In the genomic region with DNA sequence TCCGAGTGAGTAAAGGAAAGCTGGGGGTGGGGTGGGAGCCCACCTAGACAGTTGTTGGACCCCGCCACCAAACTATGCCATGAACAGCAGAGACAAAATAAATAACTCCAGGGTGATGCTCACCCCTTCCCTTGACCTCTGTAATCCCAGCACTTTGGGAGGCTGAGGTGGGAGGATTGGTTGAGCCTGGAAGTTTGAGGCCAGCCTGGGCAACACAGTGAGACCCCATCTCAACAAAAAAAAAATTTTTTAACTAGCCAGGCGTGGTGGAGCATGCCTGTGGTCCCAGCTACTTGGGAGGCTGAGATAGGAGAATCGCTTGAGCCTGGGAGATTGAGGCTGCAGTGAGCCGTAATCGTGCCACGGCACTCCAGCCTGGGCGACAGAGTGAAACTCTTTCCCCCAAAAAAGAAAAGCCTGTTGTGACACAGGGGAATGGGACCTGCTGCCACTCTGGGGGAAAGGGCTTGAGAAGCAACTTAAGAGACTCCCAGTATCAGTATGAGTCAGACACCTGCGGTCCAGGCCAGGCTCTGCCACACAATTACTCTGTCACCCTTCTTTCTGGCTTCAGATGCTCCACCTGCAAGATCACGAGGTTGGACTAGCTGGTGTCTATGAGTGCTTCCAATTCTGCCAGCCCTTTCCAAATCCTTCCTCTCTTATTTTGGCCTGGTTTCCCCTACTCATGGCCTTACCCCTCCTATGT, we compare ENCODE assay signal across 1 cellular context.
TF ChIP-seq lines count a peak whose summit lies in the region.

No MANE protein-coding gene starts in this region.

TF ChIP-seq in GM12878, 131 proteins besides CTCF, POLR2A, EP300 and RAD21 (continues in another document):
- TF ChIP-seq BACH1 (IDR thresholded peaks at IDR 0.05; ENCODE audit: borderline replicate concordance) = no peak
- TF ChIP-seq SREBF2 (IDR thresholded peaks at IDR 0.05; ENCODE audit: low read length) = no peak
- no peak for TF ChIP-seq YY1 (IDR thresholded peaks at IDR 0.05; ENCODE audit: low read depth, low read length)
- TF ChIP-seq CREM (IDR thresholded peaks at IDR 0.05; ENCODE audit: low read depth) = no peak
- no peak for TF ChIP-seq STAT1 (conservative IDR thresholded peaks at IDR 0.05)
- peak; percentile 61 for TF ChIP-seq MEF2B (IDR thresholded peaks at IDR 0.05; ENCODE audit: partially characterized antibody, poor library complexity, severe bottlenecking)
- TF ChIP-seq, protein P1, sequence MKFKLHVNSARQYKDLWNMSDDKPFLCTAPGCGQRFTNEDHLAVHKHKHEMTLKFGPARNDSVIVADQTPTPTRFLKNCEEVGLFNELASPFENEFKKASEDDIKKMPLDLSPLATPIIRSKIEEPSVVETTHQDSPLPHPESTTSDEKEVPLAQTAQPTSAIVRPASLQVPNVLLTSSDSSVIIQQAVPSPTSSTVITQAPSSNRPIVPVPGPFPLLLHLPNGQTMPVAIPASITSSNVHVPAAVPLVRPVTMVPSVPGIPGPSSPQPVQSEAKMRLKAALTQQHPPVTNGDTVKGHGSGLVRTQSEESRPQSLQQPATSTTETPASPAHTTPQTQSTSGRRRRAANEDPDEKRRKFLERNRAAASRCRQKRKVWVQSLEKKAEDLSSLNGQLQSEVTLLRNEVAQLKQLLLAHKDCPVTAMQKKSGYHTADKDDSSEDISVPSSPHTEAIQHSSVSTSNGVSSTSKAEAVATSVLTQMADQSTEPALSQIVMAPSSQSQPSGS (IDR thresholded peaks at IDR 0.05; ENCODE audit: low read length) = no peak
- no peak for TF ChIP-seq ESRRA (IDR thresholded peaks at IDR 0.05; ENCODE audit: low read length)
- TF ChIP-seq ETV6 (conservative IDR thresholded peaks at IDR 0.05 in 1 of 2, IDR thresholded peaks at IDR 0.05 in 1 of 2; ENCODE audit: borderline replicate concordance in 1 of 2, low read depth in 1 of 2) = no peak
- TF ChIP-seq, protein P2, sequence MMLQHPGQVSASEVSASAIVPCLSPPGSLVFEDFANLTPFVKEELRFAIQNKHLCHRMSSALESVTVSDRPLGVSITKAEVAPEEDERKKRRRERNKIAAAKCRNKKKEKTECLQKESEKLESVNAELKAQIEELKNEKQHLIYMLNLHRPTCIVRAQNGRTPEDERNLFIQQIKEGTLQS (IDR thresholded peaks at IDR 0.05; ENCODE audit: borderline replicate concordance, extremely low read depth, low read depth, low read length) = no peak
- peak; percentile 73 for TF ChIP-seq MTA2 (IDR thresholded peaks at IDR 0.05; ENCODE audit: low read depth)
- no peak for TF ChIP-seq BMI1 (IDR thresholded peaks at IDR 0.05; ENCODE audit: borderline replicate concordance)
- no peak for TF ChIP-seq STAT3 (IDR thresholded peaks at IDR 0.05; ENCODE audit: low read depth, low read length)
- TF ChIP-seq, protein P3, sequence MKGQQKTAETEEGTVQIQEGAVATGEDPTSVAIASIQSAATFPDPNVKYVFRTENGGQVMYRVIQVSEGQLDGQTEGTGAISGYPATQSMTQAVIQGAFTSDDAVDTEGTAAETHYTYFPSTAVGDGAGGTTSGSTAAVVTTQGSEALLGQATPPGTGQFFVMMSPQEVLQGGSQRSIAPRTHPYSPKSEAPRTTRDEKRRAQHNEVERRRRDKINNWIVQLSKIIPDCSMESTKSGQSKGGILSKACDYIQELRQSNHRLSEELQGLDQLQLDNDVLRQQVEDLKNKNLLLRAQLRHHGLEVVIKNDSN (IDR thresholded peaks at IDR 0.05; ENCODE audit: borderline replicate concordance, extremely low read length, insufficient read depth, low read depth, low read length) = no peak
- TF ChIP-seq CHD2 (IDR thresholded peaks at IDR 0.05; ENCODE audit: borderline replicate concordance, low read depth, low read length) = no peak
- TF ChIP-seq HDAC6 (IDR thresholded peaks at IDR 0.05; ENCODE audit: unreplicated experiment) = no peak
- TF ChIP-seq CHD1 (IDR thresholded peaks at IDR 0.05; ENCODE audit: low read depth, low read length) = no peak
- TF ChIP-seq SMAD5 (IDR thresholded peaks at IDR 0.05; ENCODE audit: low read depth) = no peak
- no peak for TF ChIP-seq CHD4 (IDR thresholded peaks at IDR 0.05)
- peak; percentile 92 for TF ChIP-seq IKZF1 (conservative IDR thresholded peaks at IDR 0.05)
- no peak for TF ChIP-seq ZZZ3 (IDR thresholded peaks at IDR 0.05; ENCODE audit: control insufficient read depth, insufficient read length, low read depth)
- peak; percentile 46; the same call in 1 of the 2 replicates for TF ChIP-seq ATF7 (IDR thresholded peaks at IDR 0.05; ENCODE audit: low read depth)
- TF ChIP-seq RELA (IDR thresholded peaks at IDR 0.05; ENCODE audit: borderline replicate concordance, partially characterized antibody) = no peak
- TF ChIP-seq POLR2AphosphoS5 (IDR thresholded peaks at IDR 0.05; ENCODE audit: low read length) = no peak
- TF ChIP-seq, protein P4, sequence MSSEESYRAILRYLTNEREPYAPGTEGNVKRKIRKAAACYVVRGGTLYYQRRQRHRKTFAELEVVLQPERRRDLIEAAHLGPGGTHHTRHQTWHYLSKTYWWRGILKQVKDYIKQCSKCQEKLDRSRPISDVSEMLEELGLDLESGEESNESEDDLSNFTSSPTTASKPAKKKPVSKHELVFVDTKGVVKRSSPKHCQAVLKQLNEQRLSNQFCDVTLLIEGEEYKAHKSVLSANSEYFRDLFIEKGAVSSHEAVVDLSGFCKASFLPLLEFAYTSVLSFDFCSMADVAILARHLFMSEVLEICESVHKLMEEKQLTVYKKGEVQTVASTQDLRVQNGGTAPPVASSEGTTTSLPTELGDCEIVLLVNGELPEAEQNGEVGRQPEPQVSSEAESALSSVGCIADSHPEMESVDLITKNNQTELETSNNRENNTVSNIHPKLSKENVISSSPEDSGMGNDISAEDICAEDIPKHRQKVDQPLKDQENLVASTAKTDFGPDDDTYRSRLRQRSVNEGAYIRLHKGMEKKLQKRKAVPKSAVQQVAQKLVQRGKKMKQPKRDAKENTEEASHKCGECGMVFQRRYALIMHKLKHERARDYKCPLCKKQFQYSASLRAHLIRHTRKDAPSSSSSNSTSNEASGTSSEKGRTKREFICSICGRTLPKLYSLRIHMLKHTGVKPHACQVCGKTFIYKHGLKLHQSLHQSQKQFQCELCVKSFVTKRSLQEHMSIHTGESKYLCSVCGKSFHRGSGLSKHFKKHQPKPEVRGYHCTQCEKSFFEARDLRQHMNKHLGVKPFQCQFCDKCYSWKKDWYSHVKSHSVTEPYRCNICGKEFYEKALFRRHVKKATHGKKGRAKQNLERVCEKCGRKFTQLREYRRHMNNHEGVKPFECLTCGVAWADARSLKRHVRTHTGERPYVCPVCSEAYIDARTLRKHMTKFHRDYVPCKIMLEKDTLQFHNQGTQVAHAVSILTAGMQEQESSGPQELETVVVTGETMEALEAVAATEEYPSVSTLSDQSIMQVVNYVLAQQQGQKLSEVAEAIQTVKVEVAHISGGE (CRISPR knock-in tag; IDR thresholded peaks at IDR 0.05) = no peak
- TF ChIP-seq, protein P5, sequence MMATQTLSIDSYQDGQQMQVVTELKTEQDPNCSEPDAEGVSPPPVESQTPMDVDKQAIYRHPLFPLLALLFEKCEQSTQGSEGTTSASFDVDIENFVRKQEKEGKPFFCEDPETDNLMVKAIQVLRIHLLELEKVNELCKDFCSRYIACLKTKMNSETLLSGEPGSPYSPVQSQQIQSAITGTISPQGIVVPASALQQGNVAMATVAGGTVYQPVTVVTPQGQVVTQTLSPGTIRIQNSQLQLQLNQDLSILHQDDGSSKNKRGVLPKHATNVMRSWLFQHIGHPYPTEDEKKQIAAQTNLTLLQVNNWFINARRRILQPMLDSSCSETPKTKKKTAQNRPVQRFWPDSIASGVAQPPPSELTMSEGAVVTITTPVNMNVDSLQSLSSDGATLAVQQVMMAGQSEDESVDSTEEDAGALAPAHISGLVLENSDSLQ (IDR thresholded peaks at IDR 0.05) = peak; percentile 62; the same call in 1 of the 2 replicates
- TF ChIP-seq ZNF217 (IDR thresholded peaks at IDR 0.05) = peak; percentile 59; the same call in 1 of the 2 replicates
- TF ChIP-seq, protein P6, sequence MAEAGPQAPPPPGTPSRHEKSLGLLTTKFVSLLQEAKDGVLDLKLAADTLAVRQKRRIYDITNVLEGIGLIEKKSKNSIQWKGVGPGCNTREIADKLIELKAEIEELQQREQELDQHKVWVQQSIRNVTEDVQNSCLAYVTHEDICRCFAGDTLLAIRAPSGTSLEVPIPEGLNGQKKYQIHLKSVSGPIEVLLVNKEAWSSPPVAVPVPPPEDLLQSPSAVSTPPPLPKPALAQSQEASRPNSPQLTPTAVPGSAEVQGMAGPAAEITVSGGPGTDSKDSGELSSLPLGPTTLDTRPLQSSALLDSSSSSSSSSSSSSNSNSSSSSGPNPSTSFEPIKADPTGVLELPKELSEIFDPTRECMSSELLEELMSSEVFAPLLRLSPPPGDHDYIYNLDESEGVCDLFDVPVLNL (IDR thresholded peaks at IDR 0.05; ENCODE audit: low read depth, low read length) = no peak
- TF ChIP-seq, protein P7, sequence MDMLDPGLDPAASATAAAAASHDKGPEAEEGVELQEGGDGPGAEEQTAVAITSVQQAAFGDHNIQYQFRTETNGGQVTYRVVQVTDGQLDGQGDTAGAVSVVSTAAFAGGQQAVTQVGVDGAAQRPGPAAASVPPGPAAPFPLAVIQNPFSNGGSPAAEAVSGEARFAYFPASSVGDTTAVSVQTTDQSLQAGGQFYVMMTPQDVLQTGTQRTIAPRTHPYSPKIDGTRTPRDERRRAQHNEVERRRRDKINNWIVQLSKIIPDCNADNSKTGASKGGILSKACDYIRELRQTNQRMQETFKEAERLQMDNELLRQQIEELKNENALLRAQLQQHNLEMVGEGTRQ (IDR thresholded peaks at IDR 0.05; ENCODE audit: borderline replicate concordance, low read depth, low read length) = no peak; the same call in 1 of the 2 replicates
- no peak for TF ChIP-seq PML (IDR thresholded peaks at IDR 0.05; ENCODE audit: low read length)
- 0 out of 2 replicates have a peak, but pooled peaks have one; percentile 30 for TF ChIP-seq RCOR1 (conservative IDR thresholded peaks at IDR 0.05; ENCODE audit: low read depth, low read length)
- TF ChIP-seq TCF3 (IDR thresholded peaks at IDR 0.05; ENCODE audit: borderline replicate concordance, insufficient read depth, low read depth, low read length) = no peak
- no peak for TF ChIP-seq FOS (IDR thresholded peaks at IDR 0.05; ENCODE audit: borderline replicate concordance, extremely low read depth, insufficient read length)
- TF ChIP-seq, protein P8, sequence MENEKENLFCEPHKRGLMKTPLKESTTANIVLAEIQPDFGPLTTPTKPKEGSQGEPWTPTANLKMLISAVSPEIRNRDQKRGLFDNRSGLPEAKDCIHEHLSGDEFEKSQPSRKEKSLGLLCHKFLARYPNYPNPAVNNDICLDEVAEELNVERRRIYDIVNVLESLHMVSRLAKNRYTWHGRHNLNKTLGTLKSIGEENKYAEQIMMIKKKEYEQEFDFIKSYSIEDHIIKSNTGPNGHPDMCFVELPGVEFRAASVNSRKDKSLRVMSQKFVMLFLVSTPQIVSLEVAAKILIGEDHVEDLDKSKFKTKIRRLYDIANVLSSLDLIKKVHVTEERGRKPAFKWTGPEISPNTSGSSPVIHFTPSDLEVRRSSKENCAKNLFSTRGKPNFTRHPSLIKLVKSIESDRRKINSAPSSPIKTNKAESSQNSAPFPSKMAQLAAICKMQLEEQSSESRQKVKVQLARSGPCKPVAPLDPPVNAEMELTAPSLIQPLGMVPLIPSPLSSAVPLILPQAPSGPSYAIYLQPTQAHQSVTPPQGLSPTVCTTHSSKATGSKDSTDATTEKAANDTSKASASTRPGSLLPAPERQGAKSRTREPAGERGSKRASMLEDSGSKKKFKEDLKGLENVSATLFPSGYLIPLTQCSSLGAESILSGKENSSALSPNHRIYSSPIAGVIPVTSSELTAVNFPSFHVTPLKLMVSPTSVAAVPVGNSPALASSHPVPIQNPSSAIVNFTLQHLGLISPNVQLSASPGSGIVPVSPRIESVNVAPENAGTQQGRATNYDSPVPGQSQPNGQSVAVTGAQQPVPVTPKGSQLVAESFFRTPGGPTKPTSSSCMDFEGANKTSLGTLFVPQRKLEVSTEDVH (IDR thresholded peaks at IDR 0.05; ENCODE audit: low read depth, partially characterized antibody) = no peak
- TF ChIP-seq PAX5 (IDR thresholded peaks at IDR 0.05; ENCODE audit: borderline replicate concordance, low read depth, low read length) = peak; percentile 37; the same call in 1 of the 2 replicates
- TF ChIP-seq KAT2A (conservative IDR thresholded peaks at IDR 0.05; ENCODE audit: control insufficient read depth, low read depth, low read length) = no peak
- TF ChIP-seq EGR1 (IDR thresholded peaks at IDR 0.05; ENCODE audit: borderline replicate concordance in 1 of 2, low read depth in 2 of 2, low read length in 2 of 2) = no peak
- TF ChIP-seq WRNIP1 (IDR thresholded peaks at IDR 0.05; ENCODE audit: borderline replicate concordance, low read depth, low read length) = no peak
- TF ChIP-seq FOXK2 (IDR thresholded peaks at IDR 0.05) = no peak
- TF ChIP-seq HDAC2 (IDR thresholded peaks at IDR 0.05) = no peak
- no peak for TF ChIP-seq CBFB (IDR thresholded peaks at IDR 0.05; ENCODE audit: low read depth)
- TF ChIP-seq CREB1 (IDR thresholded peaks at IDR 0.05; ENCODE audit: low read depth) = no peak
- no peak for TF ChIP-seq FOXM1 (IDR thresholded peaks at IDR 0.05; ENCODE audit: low read depth, low read length)
- 0 out of 2 replicates have a peak, but pooled peaks have one; percentile 27 for TF ChIP-seq NR2F1 (conservative IDR thresholded peaks at IDR 0.05)
- TF ChIP-seq ASH2L (IDR thresholded peaks at IDR 0.05; ENCODE audit: borderline replicate concordance, low read depth) = no peak
- TF ChIP-seq SUZ12 (IDR thresholded peaks at IDR 0.05; ENCODE audit: unreplicated experiment) = no peak
- TF ChIP-seq MXI1 (IDR thresholded peaks at IDR 0.05; ENCODE audit: low read depth, low read length) = 0 out of 2 replicates have a peak, but pooled peaks have one; percentile 26
- TF ChIP-seq SIX5 (IDR thresholded peaks at IDR 0.05; ENCODE audit: low read depth, low read length, severe bottlenecking) = no peak
- no peak for TF ChIP-seq KDM1A (IDR thresholded peaks at IDR 0.05; ENCODE audit: borderline replicate concordance)
- no peak for TF ChIP-seq POLR2AphosphoS2 (IDR thresholded peaks at IDR 0.05; ENCODE audit: low read depth, low read length)
- TF ChIP-seq CBX3 (IDR thresholded peaks at IDR 0.05; ENCODE audit: borderline replicate concordance, low read depth) = no peak
- TF ChIP-seq, protein P9, sequence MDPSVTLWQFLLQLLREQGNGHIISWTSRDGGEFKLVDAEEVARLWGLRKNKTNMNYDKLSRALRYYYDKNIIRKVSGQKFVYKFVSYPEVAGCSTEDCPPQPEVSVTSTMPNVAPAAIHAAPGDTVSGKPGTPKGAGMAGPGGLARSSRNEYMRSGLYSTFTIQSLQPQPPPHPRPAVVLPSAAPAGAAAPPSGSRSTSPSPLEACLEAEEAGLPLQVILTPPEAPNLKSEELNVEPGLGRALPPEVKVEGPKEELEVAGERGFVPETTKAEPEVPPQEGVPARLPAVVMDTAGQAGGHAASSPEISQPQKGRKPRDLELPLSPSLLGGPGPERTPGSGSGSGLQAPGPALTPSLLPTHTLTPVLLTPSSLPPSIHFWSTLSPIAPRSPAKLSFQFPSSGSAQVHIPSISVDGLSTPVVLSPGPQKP (IDR thresholded peaks at IDR 0.05; ENCODE audit: low read depth, low read length) = no peak
- no peak for TF ChIP-seq TAF1 (IDR thresholded peaks at IDR 0.05; ENCODE audit: borderline replicate concordance, low read depth, low read length)
- no peak for TF ChIP-seq TARDBP (IDR thresholded peaks at IDR 0.05; ENCODE audit: borderline replicate concordance)
- no peak for TF ChIP-seq SPI1 (IDR thresholded peaks at IDR 0.05; ENCODE audit: borderline replicate concordance, insufficient read depth, low read depth, low read length)
